ENCODE assay signal across 31 cellular contexts in the genomic region with DNA sequence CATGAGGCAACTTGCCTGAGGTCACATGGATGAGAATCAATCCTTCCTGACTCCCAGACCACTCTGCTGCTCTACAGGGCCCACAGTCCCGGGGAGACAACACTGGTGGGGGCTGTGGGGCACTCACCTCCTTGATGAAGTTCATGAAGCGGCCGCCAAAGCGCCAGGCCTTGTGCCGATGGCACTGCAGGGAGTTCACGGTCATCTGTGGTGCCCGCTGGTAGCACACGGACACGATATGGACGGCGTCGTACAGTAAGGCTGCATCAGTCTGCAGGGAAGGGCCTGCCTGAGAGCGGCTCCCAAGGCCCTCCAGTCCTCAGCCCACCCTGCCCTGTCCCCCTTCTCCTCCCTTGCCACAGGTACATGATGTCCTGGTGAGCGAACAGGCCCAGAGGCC.
"Had no signal": no experiment of that assay in that cellular context is flagged by ENCODE, and none has a peak within 500 bp of the region (broad histone marks: within the 10 kb centered on the region; RNA-seq: fewer than 3 reads in every experiment).

No MANE protein-coding gene starts in this region.

- H2AFZ ChIP-seq: parathyroid adenoma had no signal

- H3K9me3 ChIP-seq: neutrophil, ovary, psoas muscle, right lobe of liver, sigmoid colon, suprapubic skin, testis, tibial artery, transverse colon, upper lobe of right lung, uterus had no signal

- H3K27me3 ChIP-seq: ovary, right lobe of liver, testis, uterus had no signal

- FAIRE-seq: small intestine had no signal

- H3K4me3 Mint-ChIP-seq: naive thymus-derived CD8-positive, alpha-beta T cell; natural killer cell treated with Interleukin-12 subunit alpha and Interleukin-12 subunit beta and Interleukin-15 and Interleukin-18, amount 100 ng/mL, for 72 hours; nephron progenitor cell; neural crest cell; stimulated activated memory B cell treated with anti-CD40 and anti-IgM and Interleukin-4, amounts not matched to agents 10 μg/mL and 1 μg/mL and 100 μg/mL, for 72 hours; stimulated activated naive CD8-positive, alpha-beta T cell treated with anti-CD3 and anti-CD28 coated beads, Interleukin-15, amount 100 ng/mL, for 72 hours; type B pancreatic cell had no signal

- H3K4me1 ChIP-seq: parathyroid adenoma, psoas muscle, right lobe of liver, sigmoid colon, suprapubic skin, testis, tibial artery, transverse colon, upper lobe of right lung, uterus had no signal

- H3K4me1 Mint-ChIP-seq: naive B cell had no signal

- ATAC-seq: naive thymus-derived CD8-positive, alpha-beta T cell; natural killer cell treated with Interleukin-12 subunit alpha and Interleukin-12 subunit beta and Interleukin-15 and Interleukin-18, amount 100 ng/mL, for 72 hours; psoas muscle; right cardiac atrium; right lobe of liver; stimulated activated memory B cell treated with anti-CD40 and anti-IgM and Interleukin-4, amounts not matched to agents 10 μg/mL and 1 μg/mL and 100 μg/mL, for 72 hours; stimulated activated naive CD8-positive, alpha-beta T cell treated with anti-CD3 and anti-CD28 coated beads, Interleukin-15, amount 100 ng/mL, for 72 hours; stimulated activated naive CD8-positive, alpha-beta T cell treated with anti-CD3 and anti-CD28 coated beads, Interleukin-15, Interleukin-2, amounts not matched to agents 100 U/mL and 50 U/mL, for 24 hours; upper lobe of right lung had no signal

- H3K9ac ChIP-seq: parathyroid adenoma had no signal

- H3K27ac ChIP-seq: neutrophil, ovary, parathyroid adenoma, psoas muscle, right lobe of liver, sigmoid colon, suprapubic skin, testis, tibial artery, transverse colon, upper lobe of right lung, uterus had no signal

- H3K4me3 ChIP-seq: ovary, psoas muscle, right lobe of liver, sigmoid colon, suprapubic skin, testis, tibial artery, transverse colon, upper lobe of right lung, uterus had no signal

- H3K36me3 ChIP-seq: neutrophil, ovary, right lobe of liver, sigmoid colon, suprapubic skin, tibial artery, transverse colon, upper lobe of right lung, uterus had no signal

- H3K27ac Mint-ChIP-seq: naive B cell; naive thymus-derived CD8-positive, alpha-beta T cell; natural killer cell treated with Interleukin-12 subunit alpha and Interleukin-12 subunit beta and Interleukin-15 and Interleukin-18, amount 100 ng/mL, for 72 hours; nephron progenitor cell; progenitor cell of endocrine pancreas; stimulated activated memory B cell treated with anti-CD40 and anti-IgM and Interleukin-4, amounts not matched to agents 10 μg/mL and 1 μg/mL and 100 μg/mL, for 72 hours; stimulated activated naive CD8-positive, alpha-beta T cell treated with anti-CD3 and anti-CD28 coated beads, Interleukin-15, amount 100 ng/mL, for 72 hours had no signal

- H3K79me2 ChIP-seq: parathyroid adenoma had no signal

- H3K36me3 Mint-ChIP-seq: naive B cell; naive thymus-derived CD8-positive, alpha-beta T cell; natural killer cell treated with Interleukin-12 subunit alpha and Interleukin-12 subunit beta and Interleukin-15 and Interleukin-18, amount 100 ng/mL, for 72 hours; stimulated activated memory B cell treated with anti-CD40 and anti-IgM and Interleukin-4, amounts not matched to agents 10 μg/mL and 1 μg/mL and 100 μg/mL, for 72 hours; type B pancreatic cell had no signal

- DNase-seq: naive B cell; naive thymus-derived CD8-positive, alpha-beta T cell; nephron progenitor cell; nucleus accumbens; ovary; right cardiac atrium; right lobe of liver; sigmoid colon; small intestine; stimulated activated CD4-positive, alpha-beta T cell treated with anti-CD3 and anti-CD28 coated beads, Interleukin-1b, Interleukin-23, amount 100 ng/mL, for 48 hours; stimulated activated CD4-positive, alpha-beta T cell treated with anti-CD3 and anti-CD28 coated beads, Interleukin-4, amount 100 ng/mL, for 1 hour; stimulated activated CD4-positive, alpha-beta T cell treated with anti-CD3 and anti-CD28 coated beads, Interleukin-4, amount 100 ng/mL, for 4 hours; stimulated activated CD8-positive, alpha-beta memory T cell treated with anti-CD3 and anti-CD28 coated beads, Interleukin-4, amount 100 ng/mL, for 48 hours; stimulated activated naive CD4-positive, alpha-beta T cell; stimulated activated naive CD8-positive, alpha-beta T cell treated with anti-CD3 and anti-CD28 coated beads, Interleukin-15, amount 100 ng/mL, for 72 hours; stimulated activated naive CD8-positive, alpha-beta T cell treated with anti-CD3 and anti-CD28 coated beads, Interleukin-15, Interleukin-2, amounts not matched to agents 100 U/mL and 50 U/mL, for 24 hours; substantia nigra; testis; tibial artery; transverse colon; upper lobe of right lung; uterus had no signal

- H3K9me3 Mint-ChIP-seq: naive B cell; naive thymus-derived CD8-positive, alpha-beta T cell; natural killer cell treated with Interleukin-12 subunit alpha and Interleukin-12 subunit beta and Interleukin-15 and Interleukin-18, amount 100 ng/mL, for 72 hours; nephron progenitor cell; neural crest cell; stimulated activated memory B cell treated with anti-CD40 and anti-IgM and Interleukin-4, amounts not matched to agents 10 μg/mL and 1 μg/mL and 100 μg/mL, for 72 hours; stimulated activated naive CD8-positive, alpha-beta T cell treated with anti-CD3 and anti-CD28 coated beads, Interleukin-15, amount 100 ng/mL, for 72 hours; type B pancreatic cell had no signal
